8 cellular contexts compared by ENCODE assay signal in the genomic region with DNA sequence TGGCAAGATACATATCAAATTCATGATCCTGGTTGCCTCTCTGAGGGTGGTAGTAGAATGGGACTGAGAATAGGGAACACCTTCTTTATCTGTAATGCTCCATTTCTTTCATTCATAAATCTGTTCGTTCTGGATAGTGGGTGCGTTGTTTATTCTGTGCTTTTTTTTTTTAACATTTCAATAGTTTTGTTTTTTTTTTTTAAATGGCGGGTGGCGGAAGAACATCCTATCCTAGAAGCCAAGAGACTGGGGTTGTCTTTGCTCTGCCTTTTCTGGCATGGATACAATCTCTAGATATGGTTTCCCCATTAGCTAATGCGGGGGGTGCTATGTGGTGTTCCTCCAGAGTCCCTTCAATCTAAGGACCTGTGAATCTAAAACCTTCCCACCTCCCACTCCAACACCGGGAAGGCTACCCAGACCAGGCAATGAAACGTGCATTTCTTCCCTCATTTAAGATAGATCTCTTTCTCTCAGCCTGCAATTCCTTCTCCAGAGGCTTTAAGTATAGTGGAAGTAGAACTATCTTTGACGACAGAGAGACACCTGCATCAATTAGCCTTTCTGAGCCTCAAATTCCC. TPM values are rescaled to one million over a fixed set of nuclear protein-coding genes. Genes with fewer than 3 reads are reported as not detected.
DNase-seq lines count a peak whose midpoint lies in the region; ATAC-seq, FAIRE-seq and TF ChIP-seq lines count a peak whose summit lies in the region.

No MANE protein-coding gene starts in this region.

- intact Hi-C loops in pancreas (cut with DNase I): no loop called here

- no peaks in the 10 kb centered on the region for H4K20me1 ChIP-seq in OCI-LY3 (ENCODE audit: insufficient read depth, low read length)

- H3K4me1 Mint-ChIP-seq in T-helper 1 cell treated with Interleukin-12 subunit alpha and Interleukin-12 subunit beta and Interleukin-4 antibody, amounts not matched to agents 30 μg/mL and 1 μg/mL, for 36 hours (ENCODE audit: low read depth): peaks cover 24% of the 10 kb centered on the region

- DNase-seq in T-helper 1 cell (no peak), pancreas (no peak), ureter (ENCODE audit: low spot score) (no peak)

- H3K36me3 Mint-ChIP-seq in T-helper 1 cell treated with Interleukin-12 subunit alpha and Interleukin-12 subunit beta and Interleukin-4 antibody, amounts not matched to agents 30 μg/mL and 1 μg/mL, for 36 hours (ENCODE audit: low read depth): peaks cover 5% of the 10 kb centered on the region

- H3K9ac ChIP-seq in OCI-LY3 (ENCODE audit: low read length) (peak overlapping the region; percentile 90), endocrine pancreas (ENCODE audit: control insufficient read depth, insufficient read depth, low read length) (peak overlapping the region; percentile 77)

- no peak for FAIRE-seq in pancreas (lab: Jason Lieb, UNC)

- H3K4me1 ChIP-seq in OCI-LY3 (ENCODE audit: low read length): peaks cover 29% of the 10 kb centered on the region
- peaks cover 11% of the 10 kb centered on the region for H3K4me1 ChIP-seq in endocrine pancreas (ENCODE audit: control insufficient read depth, insufficient read depth, low read length)
- peaks cover 3 to 13% (median 6%) of the 10 kb centered on the region in 3 donors for H3K4me1 ChIP-seq in pancreas

- H3K36me3 ChIP-seq in OCI-LY3 (replicated peaks; ENCODE audit: low read depth, low read length) (no peaks in the 10 kb centered on the region), endocrine pancreas (ENCODE audit: control insufficient read depth, insufficient read depth, low read length) (no peaks in the 10 kb centered on the region), pancreas (no peaks in the 10 kb centered on the region)

- H3K27me3 ChIP-seq in OCI-LY3 (ENCODE audit: low read depth, low read length) (no peaks in the 10 kb centered on the region), endocrine pancreas (ENCODE audit: control insufficient read depth, insufficient read depth, low read length) (no peaks in the 10 kb centered on the region), pancreas (no peaks in the 10 kb centered on the region)

- 0 out of 2 replicates have a peak, but pooled peaks cover 3% of the 10 kb centered on the region for H3K79me2 ChIP-seq in OCI-LY3 (ENCODE audit: low read length)

- H3K9me3 ChIP-seq in OCI-LY3 (ENCODE audit: insufficient read depth, low read length) (no peaks in the 10 kb centered on the region), endocrine pancreas (ENCODE audit: control insufficient read depth, low read length) (no peaks in the 10 kb centered on the region), pancreas (no peaks in the 10 kb centered on the region)

- H3K4me3 ChIP-seq in OCI-LY3 (ENCODE audit: low read length) (peak overlapping the region; percentile 97), endocrine pancreas (ENCODE audit: control insufficient read depth, insufficient read depth, low read length) (peak overlapping the region; percentile 97), pancreas (peak overlapping the region; percentile 49 to 76 (median 66))

- H3K4me3 Mint-ChIP-seq in T-helper 1 cell treated with Interleukin-12 subunit alpha and Interleukin-12 subunit beta and Interleukin-4 antibody, amounts not matched to agents 30 μg/mL and 1 μg/mL, for 36 hours: peak overlapping the region; percentile 99

- peak overlapping the region; percentile 78 for H3K4me2 ChIP-seq in OCI-LY3 (ENCODE audit: low read length)

- H3K27ac ChIP-seq in OCI-LY3 (ENCODE audit: low read length): peak overlapping the region; percentile 83
- peak overlapping the region; percentile 94 to 99 (median 98) for H3K27ac ChIP-seq in pancreas

- H2AFZ ChIP-seq in OCI-LY3 (ENCODE audit: low read depth, low read length): peak overlapping the region; percentile 90

- ATAC-seq in pancreas (no peak), GM19328 (IDR thresholded peaks at IDR 0.05; ENCODE audit: unreplicated experiment) (no peak), GM21381 (IDR thresholded peaks at IDR 0.05; ENCODE audit: unreplicated experiment) (no peak)

- H3K27me3 Mint-ChIP-seq in T-helper 1 cell treated with Interleukin-12 subunit alpha and Interleukin-12 subunit beta and Interleukin-4 antibody, amounts not matched to agents 30 μg/mL and 1 μg/mL, for 36 hours (ENCODE audit: low read depth): no peaks in the 10 kb centered on the region

- WGBS in pancreas, 2 donors: 10 to 14% methylated on average over 8 of the region's 8 CpGs

- TF ChIP-seq CTCF in OCI-LY3 (IDR thresholded peaks at IDR 0.05; ENCODE audit: low read depth, low read length): no peak
- no peak for TF ChIP-seq CTCF in pancreas (IDR thresholded peaks at IDR 0.05)

- H3K27ac Mint-ChIP-seq in T-helper 1 cell treated with Interleukin-12 subunit alpha and Interleukin-12 subunit beta and Interleukin-4 antibody, amounts not matched to agents 30 μg/mL and 1 μg/mL, for 36 hours: peak overlapping the region; percentile 100

- H3K9me3 Mint-ChIP-seq in T-helper 1 cell treated with Interleukin-12 subunit alpha and Interleukin-12 subunit beta and Interleukin-4 antibody, amounts not matched to agents 30 μg/mL and 1 μg/mL, for 36 hours: no peaks in the 10 kb centered on the region

RNA-seq across cellular contexts. Expression of gene CCDC28A, which starts 0.9 kb away (rescaled TPM):
- 10 to 100 TPM; 11.3 to 18.5 (median 12.7) TPM for total RNA-seq in pancreas
- 10 to 100 TPM; 12.4 to 21.3 TPM for polyA plus RNA-seq in pancreas
- 15.7 TPM for total RNA-seq in ureter

RNA-seq across cellular contexts. Expression of gene ECT2L, which starts 23.2 kb away (rescaled TPM):
- total RNA-seq in pancreas: under 1 TPM in 2 of 6 donors, not detected in 4; 0.03 TPM
- polyA plus RNA-seq in pancreas: under 1 TPM in 1 of 2 donors, not detected in 1; 0.05 TPM
- 0.18 TPM for total RNA-seq in ureter
